Comparison of ENCODE assay signal across 8 cellular contexts in genomic region chr7:130960208-130960988, GRCh38.
DNase-seq lines count a peak whose midpoint lies in the region; ATAC-seq and TF ChIP-seq lines count a peak whose summit lies in the region.

No MANE protein-coding gene starts in this region.

- no peak overlapping the region for H3K4me3 Mint-ChIP-seq in WTC11

- no peaks in the 10 kb centered on the region for H3K27me3 Mint-ChIP-seq in WTC11 (ENCODE audit: low read depth)

- CTCF ChIA-PET in WTC11 (lab: Charles Lee): interaction anchor here (0.6 to 2.1 kb wide), 10 partner anchors 8 to 387 kb away, joined by 3 to 8 read pairs (median 3); no protein-coding TSS in a partner anchor

- no peak for TF ChIP-seq CTCF in WTC11 (IDR thresholded peaks at IDR 0.05)
- TF ChIP-seq CTCF in foreskin keratinocyte (conservative IDR thresholded peaks at IDR 0.05): no peak

- intact Hi-C loops in left colon (cut with DNase I, micrococcal nuclease): no loop called here

- H3K27me3 ChIP-seq in foreskin keratinocyte: no peaks in the 10 kb centered on the region

- H3K4me1 ChIP-seq in foreskin keratinocyte: peaks cover 26% of the 10 kb centered on the region

- peak overlapping the region; percentile 93 for H3K27ac ChIP-seq in foreskin keratinocyte

- peaks cover 22% of the 10 kb centered on the region for H3K36me3 Mint-ChIP-seq in WTC11

- POLR2A ChIA-PET in WTC11 (lab: Charles Lee): no interaction called here

- H3K4me1 Mint-ChIP-seq in WTC11: no peaks in the 10 kb centered on the region; the same call in none of the 2 replicates

- peaks cover 16% of the 10 kb centered on the region for H3K9me3 Mint-ChIP-seq in WTC11

- H3K27ac Mint-ChIP-seq in WTC11: peak overlapping the region; percentile 54; the same call in 1 of the 2 replicates

- ATAC-seq in WTC11 (no peak), foreskin keratinocyte (peak; percentile 89), left colon (no peak), GM18520 (IDR thresholded peaks at IDR 0.05; ENCODE audit: unreplicated experiment) (no peak)

- peak; percentile 52 for DNase-seq in activated CD8-positive, alpha-beta memory T cell treated with anti-CD3 and anti-CD28 coated beads, Interleukin-2, amount 50 U/mL, for 4 hours
- DNase-seq in activated CD8-positive, alpha-beta memory T cell treated with anti-CD3 and anti-CD28 coated beads, Interleukin-2, amount 50 U/mL, for 48 hours: no peak
- DNase-seq in HT1080 (ENCODE audit: low read depth) (peak; percentile 92), WTC11 (ENCODE audit: low spot score) (no peak), foreskin keratinocyte (peak; percentile 91 to 97), left colon (no peak)
- peak; percentile 47 for DNase-seq in stimulated activated naive CD4-positive, alpha-beta T cell treated with Interleukin-2 at 50 U/mL for 16 hours (lab: John Stamatoyannopoulos, UW)

TF ChIP-seq in WTC11, 78 proteins besides CTCF, POLR2A, EP300 and RAD21:
- TF ChIP-seq GABPB1 (CRISPR knock-in tag; IDR thresholded peaks at IDR 0.05): peak; percentile 69
- no peak for TF ChIP-seq ZNF671 (CRISPR knock-in tag; IDR thresholded peaks at IDR 0.05)

Comparison
In these comparisons a context has a peak if more than half of its experiments do, and no peak if none do; other contexts are left out.
1. DNase-seq: peak in activated CD8-positive, alpha-beta memory T cell treated with anti-CD3 and anti-CD28 coated beads, Interleukin-2, amount 50 U/mL, for 4 hours (single experiment), HT1080 (single experiment), foreskin keratinocyte (2 of 2) and stimulated activated naive CD4-positive, alpha-beta T cell treated with Interleukin-2 at 50 U/mL for 16 hours (single experiment); none in activated CD8-positive, alpha-beta memory T cell treated with anti-CD3 and anti-CD28 coated beads, Interleukin-2, amount 50 U/mL, for 48 hours (single experiment), WTC11 (single experiment) and left colon (0 of 2).